10 cellular contexts compared by ENCODE assay signal in genomic region chr9:31153250-31153840, GRCh38.
DNase-seq lines count a peak whose midpoint lies in the region; ATAC-seq and TF ChIP-seq lines count a peak whose summit lies in the region.
"Had no signal": no experiment of that assay in that cellular context is flagged by ENCODE, and none has a peak within 500 bp of the region (broad histone marks: within the 10 kb centered on the region; RNA-seq: fewer than 3 reads in every experiment).

No MANE protein-coding gene starts in this region.

- no peaks in the 10 kb centered on the region for H3K27me3 ChIP-seq in heart right ventricle
- H3K27me3 ChIP-seq: Peyer's patch had no signal

- H3K27ac ChIP-seq in heart right ventricle = no peak overlapping the region
- H3K27ac ChIP-seq: Peyer's patch had no signal

- intact Hi-C loops in heart right ventricle (cut with DNase I) = loop anchor here in 1 of 10 donors (10.0 kb wide), 1 partner anchor 51 kb away; no protein-coding TSS in a partner anchor

- peaks cover 0 to 5% (median 0%) of the 10 kb centered on the region in 11 donors for H3K9me3 ChIP-seq in heart right ventricle
- H3K9me3 ChIP-seq: Peyer's patch had no signal

- TF ChIP-seq CTCF in heart right ventricle (IDR thresholded peaks at IDR 0.05) = no peak

- H3K36me3 ChIP-seq in heart right ventricle = no peaks in the 10 kb centered on the region
- H3K36me3 ChIP-seq: Peyer's patch had no signal

- H3K4me3 ChIP-seq in heart right ventricle = no peak overlapping the region
- H3K4me3 ChIP-seq: Peyer's patch had no signal

- peak; percentile 79 for ATAC-seq in GM18867 (IDR thresholded peaks at IDR 0.05; ENCODE audit: unreplicated experiment)
- peak; percentile 82 for ATAC-seq in HG02588 (IDR thresholded peaks at IDR 0.05; ENCODE audit: unreplicated experiment)
- peak; percentile 82 for ATAC-seq in HG03575 (IDR thresholded peaks at IDR 0.05; ENCODE audit: extremely low read depth, insufficient number of reproducible peaks, low FRiP score, unreplicated experiment)
- ATAC-seq in HG03196 (IDR thresholded peaks at IDR 0.05; ENCODE audit: unreplicated experiment) = no peak
- ATAC-seq in heart right ventricle = no peak
- ATAC-seq: left colon had no signal

- DNase-seq in foreskin melanocyte = peak; percentile 57
- DNase-seq in heart right ventricle = no peak
- DNase-seq in stimulated activated CD4-positive, alpha-beta T cell treated with anti-CD3 and anti-CD28 coated beads, Interleukin-12 subunit alpha, Interleukin-12 subunit beta, amount 100 ng/mL, for 4 hours = no peak
- DNase-seq in activated CD4-positive, alpha-beta T cell treated with anti-CD3 and anti-CD28 coated beads, Interleukin-2, amount 50 U/mL, for 48 hours = no peak
- DNase-seq: left colon, Peyer's patch had no signal

- 61 to 65% methylated on average over 2 of the region's 2 CpGs for WGBS in heart right ventricle, 2 donors

- no peaks in the 10 kb centered on the region for H3K4me1 ChIP-seq in heart right ventricle
- H3K4me1 ChIP-seq: Peyer's patch had no signal

Comparison
In these comparisons a context has a peak if more than half of its experiments do, and no peak if none do; other contexts are left out.
1. ATAC-seq: peak in GM18867 (single experiment), HG02588 (single experiment) and HG03575 (single experiment); none in HG03196 (single experiment) and heart right ventricle (0 of 8).